18 cellular contexts compared by ENCODE assay signal in genomic region chr9:122200960-122201635, GRCh38. TPM values are rescaled to one million over a fixed set of nuclear protein-coding genes. Genes with fewer than 3 reads are reported as not detected.
DNase-seq lines count a peak whose midpoint lies in the region; ATAC-seq, FAIRE-seq and TF ChIP-seq lines count a peak whose summit lies in the region.
"Had no signal": no experiment of that assay in that cellular context is flagged by ENCODE, and none has a peak within 500 bp of the region (broad histone marks: within the 10 kb centered on the region; RNA-seq: fewer than 3 reads in every experiment).

No MANE protein-coding gene starts in this region.

- H3K9ac ChIP-seq in GM23248 (0 out of 2 replicates have a peak overlapping the region, but pooled peaks have one; percentile 35), endothelial cell of umbilical vein (replicated peaks; ENCODE audit: extremely low read depth, insufficient read depth, low read length) (no peak overlapping the region)

- no peaks in the 10 kb centered on the region for H3K9me3 ChIP-seq in GM23248 (ENCODE audit: low read depth)
- H3K9me3 ChIP-seq in endothelial cell of umbilical vein (replicated peaks; ENCODE audit: control insufficient read depth, insufficient read depth, low read length), result no peaks in the 10 kb centered on the region
- no peaks in the 10 kb centered on the region for H3K9me3 ChIP-seq in psoas muscle
- H3K9me3 ChIP-seq: prostate gland, uterus had no signal

- H3K27me3 ChIP-seq in GM23248 (replicated peaks; ENCODE audit: insufficient read depth) (no peaks in the 10 kb centered on the region), endothelial cell of umbilical vein (ENCODE audit: control insufficient read depth in 2 of 2, insufficient read depth in 2 of 2, low read length in 2 of 2) (peaks cover 3 to 13% of the 10 kb centered on the region in 2 experiments), psoas muscle (ENCODE audit: insufficient read depth in 3 of 3, low read length in 2 of 3) (no peaks in the 10 kb centered on the region)
- H3K27me3 ChIP-seq: uterus had no signal

- intact Hi-C loops in endothelial cell of umbilical vein (cut with micrococcal nuclease) (no loop called here), psoas muscle (cut with DNase I) (no loop called here)

- H3K4me1 ChIP-seq in GM23248 (ENCODE audit: insufficient read depth) (peaks cover 15% of the 10 kb centered on the region), endothelial cell of umbilical vein (ENCODE audit: control insufficient read depth, extremely low read depth, insufficient read depth, low read length) (no peaks in the 10 kb centered on the region), psoas muscle (no peaks in the 10 kb centered on the region)
- H3K4me1 ChIP-seq: prostate gland, uterus had no signal

- dilution Hi-C loops in endothelial cell of umbilical vein (cut with MboI; ENCODE audit: extremely low pct_ligation_motif_present, low sequenced_read_pairs), result no loop called here

- TF ChIP-seq CTCF in endothelial cell of umbilical vein (IDR thresholded peaks at IDR 0.05; ENCODE audit: extremely low read depth in 1 of 2, insufficient read depth in 1 of 2, low read depth in 1 of 2, low read length in 2 of 2) (no peak), psoas muscle (IDR thresholded peaks at IDR 0.05) (no peak)

- DNase-seq in GM23248 (peak; percentile 85), RPMI7951 (ENCODE audit: low read depth) (peak; percentile 42), endothelial cell of umbilical vein (ENCODE audit: low read depth, low spot score) (peak; percentile 18), psoas muscle (peak; percentile 58 to 74), GM19238 (ENCODE audit: insufficient read length, low spot score) (no peak)
- DNase-seq in central memory CD4-positive, alpha-beta T cell, result no peak
- DNase-seq: activated CD4-positive, alpha-beta memory T cell treated with anti-CD3 and anti-CD28 coated beads for 36 hours; CD4-positive, CD25-positive, alpha-beta regulatory T cell; H9; head of caudate nucleus; NCI-H2029 treated with DMSO at 0.1 percent for 48 hours; NCI-H82; stimulated activated CD4-positive, alpha-beta T cell treated with anti-CD3 and anti-CD28 coated beads, Interleukin-4, amount 100 ng/mL, for 1 hour; uterus had no signal

- H3K4me3 ChIP-seq in GM23248, result no peak overlapping the region
- H3K4me3 ChIP-seq in endothelial cell of umbilical vein (replicated peaks in 1 of 3; ENCODE audit: insufficient read depth in 1 of 3, low read depth in 1 of 3, low read length in 3 of 3), result no peak overlapping the region
- H3K4me3 ChIP-seq in psoas muscle, result no peak overlapping the region
- H3K4me3 ChIP-seq: prostate gland, uterus had no signal

- POLR2A ChIA-PET in endothelial cell of umbilical vein (lab: Charles Lee), result no interaction called here

- no peaks in the 10 kb centered on the region for H3K9me2 ChIP-seq in GM23248 (ENCODE audit: insufficient read depth)

- in situ Hi-C loops in GM23248 (cut with MboI), result no loop called here

- peak; percentile 74 to 93 (median 82) for ATAC-seq in psoas muscle
- no peak for ATAC-seq in GM18870 (IDR thresholded peaks at IDR 0.05; ENCODE audit: unreplicated experiment)

- 63 to 72% methylated on average over 8 of the region's 8 CpGs for WGBS in GM23248 (ENCODE audit: low coverage in 1 of 2, low lambda C conversion rate in 2 of 2, missing lambda C conversion rate in 2 of 2), 2 experiments
- 52 to 66% (median 57%) methylated on average over 8 of the region's 8 CpGs for WGBS in psoas muscle, 3 donors

- TF ChIP-seq POLR2A in endothelial cell of umbilical vein (IDR thresholded peaks at IDR 0.05; ENCODE audit: low read depth, low read length), result no peak

- H3K4me2 ChIP-seq in GM23248 (ENCODE audit: unreplicated experiment) (no peak overlapping the region), endothelial cell of umbilical vein (ENCODE audit: insufficient read depth, low read length) (no peak overlapping the region)

- no TSS peak for BruUV-seq in endothelial cell of umbilical vein (replicated peaks; lab: Mats Ljungman, UMichigan)

- no peak for FAIRE-seq in endothelial cell of umbilical vein (lab: Jason Lieb, UNC)
- FAIRE-seq: GM18507 had no signal

- CTCF ChIA-PET in endothelial cell of umbilical vein (lab: Charles Lee), result interaction anchor here (1.0 to 2.2 kb wide), 5 partner anchors 8 to 149 kb away, joined by 3 to 9 read pairs (median 3); no protein-coding TSS in a partner anchor

- no peaks in the 10 kb centered on the region for H3K36me3 ChIP-seq in GM23248 (ENCODE audit: low read depth)
- no peaks in the 10 kb centered on the region for H3K36me3 ChIP-seq in endothelial cell of umbilical vein (ENCODE audit: control insufficient read depth in 2 of 2, extremely low read depth in 1 of 2, insufficient read depth in 2 of 2, low read length in 2 of 2)
- no peaks in the 10 kb centered on the region for H3K36me3 ChIP-seq in psoas muscle (ENCODE audit: insufficient read depth in 1 of 2, low read depth in 1 of 2)
- H3K36me3 ChIP-seq: prostate gland, uterus had no signal

- H3K27ac ChIP-seq in GM23248 (peak overlapping the region; percentile 65), endothelial cell of umbilical vein (ENCODE audit: insufficient read depth, low read depth, low read length) (no peak overlapping the region), psoas muscle (no peak overlapping the region)
- H3K27ac ChIP-seq: HL-60, prostate gland, uterus had no signal

- H3K79me2 ChIP-seq in GM23248 (ENCODE audit: insufficient read depth) (no peaks in the 10 kb centered on the region), endothelial cell of umbilical vein (ENCODE audit: control insufficient read depth, insufficient read depth, low read length) (no peaks in the 10 kb centered on the region)

- H3K9me1 ChIP-seq in endothelial cell of umbilical vein (replicated peaks; ENCODE audit: control insufficient read depth, extremely low read depth, insufficient read depth, low read length), result no peaks in the 10 kb centered on the region

- H2AFZ ChIP-seq in GM23248 (no peak overlapping the region), endothelial cell of umbilical vein (ENCODE audit: low read depth, low read length) (no peak overlapping the region)

- no peaks in the 10 kb centered on the region for H4K20me1 ChIP-seq in GM23248 (ENCODE audit: insufficient read depth)
- H4K20me1 ChIP-seq in endothelial cell of umbilical vein (replicated peaks; ENCODE audit: control insufficient read depth, extremely low read depth, insufficient read depth, low read length), result no peaks in the 10 kb centered on the region

- H3F3A ChIP-seq in GM23248 (ENCODE audit: insufficient read depth), result peaks cover 16% of the 10 kb centered on the region

TF ChIP-seq in endothelial cell of umbilical vein, 7 proteins besides CTCF, POLR2A, EP300 and RAD21 (continues in another document):
- TF ChIP-seq POLR2AphosphoS5 (IDR thresholded peaks at IDR 0.05; ENCODE audit: insufficient read depth, low read depth, low read length), result no peak
- no peak for TF ChIP-seq FOS (IDR thresholded peaks at IDR 0.05; ENCODE audit: borderline replicate concordance, insufficient read depth, low read length)

RNA-seq across cellular contexts. Expression of gene LHX6, which starts 27.7 kb away (rescaled TPM):
- not detected in 2 replicates for total RNA-seq in GM23248 (2014; rRNA removed; shearing (Covaris generic))
- polyA plus RNA-seq in GM23248 (2016; fragmentation: Nextera tagmentation; extraction: Ambion mirVana) (not detected in 2 replicates), endothelial cell of umbilical vein (1.8 and 2.4 TPM in 2 replicates), psoas muscle (1 to 10 TPM in 2 of 3 donors, under 1 TPM in 1; 1.00 to 2.4 (median 1.6) TPM)
- under 0.01 and 0.12 TPM in 2 replicates for total RNA-seq in RPMI7951 (2014; rRNA removed; shearing (Covaris generic))
- total RNA-seq in endothelial cell of umbilical vein (9.4 and 18.4 TPM in 2 replicates), psoas muscle (1 to 10 TPM; 1.3 to 6.0 (median 3.0) TPM)
- polyA plus RNA-seq in endothelial cell of umbilical vein (2011; cell fraction: cytosol; rRNA removed), result 1.7 and 2.3 TPM in 2 replicates
- polyA plus RNA-seq in endothelial cell of umbilical vein (2011; cell fraction: nucleus; rRNA removed), result 3.9 and 6.1 TPM in 2 replicates
- 4.1 and 5.6 TPM in 2 replicates for polyA plus RNA-seq in endothelial cell of umbilical vein (2012)
- 0.85 and 1.9 TPM in 2 replicates for polyA minus RNA-seq in endothelial cell of umbilical vein
- polyA minus RNA-seq in endothelial cell of umbilical vein (2011; cell fraction: cytosol; rRNA and poly(A)+ RNA removed), result not detected
- polyA minus RNA-seq in endothelial cell of umbilical vein (2011; cell fraction: nucleus; rRNA and poly(A)+ RNA removed), result 0.77 and 3.1 TPM in 2 replicates
- total RNA-seq: activated CD4-positive, alpha-beta memory T cell treated with anti-CD3 and anti-CD28 coated beads for 36 hours; CD4-positive, CD25-positive, alpha-beta regulatory T cell had no signal
- polyA plus RNA-seq: CD4-positive, CD25-positive, alpha-beta regulatory T cell had no signal

RNA-seq across cellular contexts. Expression of gene MORN5, which starts 41.4 kb away (rescaled TPM):
- total RNA-seq in GM23248 (2014; rRNA removed; shearing (Covaris generic)), result not detected in 2 replicates
- polyA plus RNA-seq in GM23248 (2016; fragmentation: Nextera tagmentation; extraction: Ambion mirVana), result not detected in 2 replicates
- not detected in 2 replicates for total RNA-seq in RPMI7951 (2014; rRNA removed; shearing (Covaris generic))
- not detected in 2 replicates for total RNA-seq in endothelial cell of umbilical vein
- polyA plus RNA-seq in endothelial cell of umbilical vein, result not detected in 2 replicates
- polyA plus RNA-seq in endothelial cell of umbilical vein (2011; cell fraction: cytosol; rRNA removed), result not detected in 2 replicates
- polyA plus RNA-seq in endothelial cell of umbilical vein (2011; cell fraction: nucleus; rRNA removed), result not detected in 2 replicates
- not detected in 2 replicates for polyA plus RNA-seq in endothelial cell of umbilical vein (2012)
- polyA minus RNA-seq in endothelial cell of umbilical vein, result not detected in 2 replicates
- polyA minus RNA-seq in endothelial cell of umbilical vein (2011; cell fraction: cytosol; rRNA and poly(A)+ RNA removed), result not detected
- not detected in 2 replicates for polyA minus RNA-seq in endothelial cell of umbilical vein (2011; cell fraction: nucleus; rRNA and poly(A)+ RNA removed)
- total RNA-seq in psoas muscle, result not detected
- polyA plus RNA-seq in psoas muscle, result not detected
- total RNA-seq: activated CD4-positive, alpha-beta memory T cell treated with anti-CD3 and anti-CD28 coated beads for 36 hours; CD4-positive, CD25-positive, alpha-beta regulatory T cell; H9 had no signal
- polyA plus RNA-seq: CD4-positive, CD25-positive, alpha-beta regulatory T cell had no signal

RNA-seq across cellular contexts. Expression of gene NDUFA8, which starts 41.5 kb away (rescaled TPM):
- total RNA-seq in GM23248 (2014; rRNA removed; shearing (Covaris generic)), result 35.5 and 47.4 TPM in 2 replicates
- polyA plus RNA-seq in GM23248 (2016; fragmentation: Nextera tagmentation; extraction: Ambion mirVana), result 126 and 133 TPM in 2 replicates
- 30.6 and 40.1 TPM in 2 replicates for total RNA-seq in RPMI7951 (2014; rRNA removed; shearing (Covaris generic))
- 65.5 and 68.2 TPM in 2 replicates for total RNA-seq in endothelial cell of umbilical vein
- 81.4 and 100 TPM in 2 replicates for polyA plus RNA-seq in endothelial cell of umbilical vein
- polyA plus RNA-seq in endothelial cell of umbilical vein (2011; cell fraction: cytosol; rRNA removed), result 88.2 and 91.6 TPM in 2 replicates
- 25.0 and 31.4 TPM in 2 replicates for polyA plus RNA-seq in endothelial cell of umbilical vein (2011; cell fraction: nucleus; rRNA removed)
- 97.8 and 120 TPM in 2 replicates for polyA plus RNA-seq in endothelial cell of umbilical vein (2012)
- 51.4 and 53.7 TPM in 2 replicates for polyA minus RNA-seq in endothelial cell of umbilical vein
- 82.1 TPM for polyA minus RNA-seq in endothelial cell of umbilical vein (2011; cell fraction: cytosol; rRNA and poly(A)+ RNA removed)
- 4.7 and 6.4 TPM in 2 replicates for polyA minus RNA-seq in endothelial cell of umbilical vein (2011; cell fraction: nucleus; rRNA and poly(A)+ RNA removed)
- total RNA-seq in psoas muscle, result 100 to 1,000 TPM in 3 of 4 donors, 10 to 100 TPM in 1; 78.9 to 148 (median 124) TPM
- 100 to 1,000 TPM; 191 to 257 (median 231) TPM for polyA plus RNA-seq in psoas muscle

Comparison
In these comparisons a context has a peak if more than half of its experiments do, and no peak if none do; other contexts are left out.
1. DNase-seq: peak in GM23248 (single experiment), RPMI7951 (single experiment), endothelial cell of umbilical vein (single experiment) and psoas muscle (2 of 2); none in central memory CD4-positive, alpha-beta T cell (single experiment) and GM19238 (single experiment).